Comparison of ENCODE assay signal across 8 cellular contexts in the genomic region with DNA sequence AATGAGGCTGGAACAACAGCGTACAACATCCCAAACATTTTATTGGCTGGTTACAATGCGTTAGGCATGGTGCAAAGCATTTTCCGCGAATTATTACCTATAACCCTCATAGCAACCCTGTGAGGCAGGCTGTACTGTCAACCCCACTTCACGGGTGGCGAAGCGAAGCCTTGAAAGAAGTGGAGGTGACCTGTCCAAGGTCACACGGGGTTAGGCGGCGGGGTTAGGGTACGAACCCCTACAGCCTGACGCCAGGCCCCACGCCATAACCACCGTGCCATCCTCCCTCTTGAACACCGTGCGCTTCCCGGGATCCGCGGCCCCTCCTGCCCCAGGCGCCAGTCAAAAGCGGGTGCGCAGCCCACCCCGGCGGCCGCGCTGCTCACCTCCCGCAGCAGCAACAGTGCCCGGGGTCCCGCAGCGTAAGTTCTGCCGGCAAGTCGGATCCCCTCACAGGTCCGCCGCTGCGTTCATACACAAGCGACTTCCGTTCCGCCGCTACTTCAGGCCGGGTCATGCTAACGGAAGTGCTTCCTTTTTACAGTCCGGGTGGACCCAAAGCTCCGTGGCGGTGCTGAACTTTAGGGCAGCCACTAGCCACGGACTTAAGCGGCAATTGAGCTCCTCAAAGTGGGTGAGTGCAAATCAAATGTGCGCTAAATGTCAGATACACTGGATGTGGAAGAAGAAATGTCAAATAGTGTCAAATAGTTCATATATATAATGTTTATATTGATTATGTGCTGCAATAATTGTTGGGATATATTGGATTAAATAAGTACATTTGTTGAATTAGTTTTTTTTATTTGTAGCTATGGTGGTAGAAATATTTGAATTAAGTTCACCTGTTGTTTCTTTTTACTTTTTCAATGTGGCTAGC. TPM values are rescaled to one million over a fixed set of nuclear protein-coding genes. Genes with fewer than 3 reads are reported as not detected.
DNase-seq lines count a peak whose midpoint lies in the region; ATAC-seq, FAIRE-seq and TF ChIP-seq lines count a peak whose summit lies in the region.

TSS of gene CDK5RAP1 (minus strand) at position 478 of the 880 bp plus-strand sequence. CDS start 4,455 bp downstream, outside the sequence.

- 0% methylated on average over 25 of the region's 47 CpGs for WGBS in right lobe of liver (ENCODE audit: insufficient coverage, low coverage, low lambda C conversion rate, missing lambda C conversion rate)

- intact Hi-C loops in right lobe of liver (cut with DNase I), result no loop called here

- DNase-seq in Ammon's horn (ENCODE audit: low spot score), result peak; percentile 92
- peak; percentile 76 for DNase-seq in GM19239 (ENCODE audit: insufficient read length, low spot score)
- DNase-seq in NCI-H774 (lab: John Stamatoyannopoulos, UW), result peak; percentile 87
- peak; percentile 81 to 88 for DNase-seq in activated CD4-positive, alpha-beta T cell treated with anti-CD3 and anti-CD28 coated beads, Interleukin-2, amount 50 U/mL, for 48 hours
- DNase-seq in right lobe of liver, result peak; percentile 79 to 86 (median 85)
- DNase-seq in stimulated activated CD4-positive, alpha-beta T cell treated with anti-CD3 and anti-CD28 coated beads, Interleukin-4, amount 100 ng/mL, for 1 hour, result peak; percentile 81

- H3K27me3 ChIP-seq in duodenal mucosa (ENCODE audit: control insufficient read depth in 1 of 2, insufficient read depth in 2 of 2, low read length in 2 of 2), result no peaks in the 10 kb centered on the region
- no peaks in the 10 kb centered on the region for H3K27me3 ChIP-seq in right lobe of liver

- H3K4me1 ChIP-seq in duodenal mucosa (ENCODE audit: control insufficient read depth in 1 of 2, insufficient read depth in 2 of 2, low read length in 2 of 2) (peaks cover 17 to 23% of the 10 kb centered on the region in 2 donors), right lobe of liver (peaks cover 0 to 8% (median 6%) of the 10 kb centered on the region in 4 donors)

- peak within 1 kb of the TSS; percentile 92 to 100 for H3K4me3 ChIP-seq in duodenal mucosa (ENCODE audit: low read depth in 1 of 2, low read length in 2 of 2)
- H3K4me3 ChIP-seq in right lobe of liver, result peak within 1 kb of the TSS; percentile 84 to 90 (median 85)

- TF ChIP-seq CTCF in right lobe of liver (IDR thresholded peaks at IDR 0.05), result no peak

- peak; percentile 62 for FAIRE-seq in GM19239 (lab: Jason Lieb, UNC)

- ATAC-seq in HG03571 (IDR thresholded peaks at IDR 0.05; ENCODE audit: unreplicated experiment) (peak; percentile 73), right lobe of liver (peak; percentile 96 to 98 (median 98))

- peak within 1 kb of the TSS; percentile 77 to 90 for H3K9ac ChIP-seq in duodenal mucosa (ENCODE audit: low read depth in 1 of 2, low read length in 2 of 2)

- no peaks in the 10 kb centered on the region for H3K9me3 ChIP-seq in duodenal mucosa (ENCODE audit: control insufficient read depth in 1 of 2, low read length in 2 of 2)
- no peaks in the 10 kb centered on the region for H3K9me3 ChIP-seq in right lobe of liver

- peaks cover 3 to 6% of the 10 kb centered on the region in 2 donors for H3K36me3 ChIP-seq in duodenal mucosa (ENCODE audit: control insufficient read depth in 1 of 2, insufficient read depth in 2 of 2, low read length in 2 of 2)
- H3K36me3 ChIP-seq in right lobe of liver, result no peaks in the 10 kb centered on the region

- peak; percentile 38 for TF ChIP-seq POLR2A in right lobe of liver (IDR thresholded peaks at IDR 0.05)

- H3K27ac ChIP-seq in duodenal mucosa (ENCODE audit: low read depth, low read length), result no peak within 1 kb of the TSS
- peak within 1 kb of the TSS in 2 of 3 donors; percentile 9 to 47 for H3K27ac ChIP-seq in right lobe of liver

RNA-seq across cellular contexts. Expression of gene CDK5RAP1, which starts in this region (rescaled TPM):
- total RNA-seq in right lobe of liver, result 10 to 100 TPM; 10.9 to 21.6 (median 14.0) TPM
